25 cellular contexts compared by ENCODE assay signal in genomic region chr15:84871428-84871985, GRCh38. TPM values are rescaled to one million over a fixed set of nuclear protein-coding genes. Genes with fewer than 3 reads are reported as not detected.
DNase-seq lines count a peak whose midpoint lies in the region; ATAC-seq and TF ChIP-seq lines count a peak whose summit lies in the region.
"Had no signal": no experiment of that assay in that cellular context is flagged by ENCODE, and none has a peak within 500 bp of the region (broad histone marks: within the 10 kb centered on the region; RNA-seq: fewer than 3 reads in every experiment).

No MANE protein-coding gene starts in this region.

- CTCF ChIA-PET in WTC11 (lab: Charles Lee), result interaction anchor here (0.5 to 0.6 kb wide), 2 partner anchors 110 to 208 kb away, joined by 3 read pairs; no protein-coding TSS in a partner anchor

- no peak overlapping the region for H3K27ac ChIP-seq in DND-41 (ENCODE audit: low read length)
- H3K27ac ChIP-seq: PC-9, SK-N-MC, spleen, upper lobe of left lung had no signal

- no peak overlapping the region for H3K27ac Mint-ChIP-seq in WTC11
- H3K27ac Mint-ChIP-seq in stimulated activated memory B cell treated with anti-CD40 and anti-IgM and Interleukin-4, amounts not matched to agents 10 μg/mL and 1 μg/mL and 100 μg/mL, for 72 hours, result no peak overlapping the region
- H3K27ac Mint-ChIP-seq: CD8-positive, alpha-beta memory T cell; HFFc6; mesothelial cell of epicardium had no signal

- POLR2A ChIA-PET in WTC11 (lab: Charles Lee), result no interaction called here

- no peak for ATAC-seq in DND-41 (ENCODE audit: insufficient read depth, low read depth)
- peak; percentile 60 for ATAC-seq in WTC11
- ATAC-seq in stimulated activated memory B cell treated with anti-CD40 and anti-IgM and Interleukin-4, amounts not matched to agents 10 μg/mL and 1 μg/mL and 100 μg/mL, for 72 hours, result no peak
- ATAC-seq: activated T-cell treated with anti-CD3 and anti-CD28 coated beads, Interleukin-2, amount 50 U/mL, for 4 hours had no signal

- no peaks in the 10 kb centered on the region for H3K27me3 Mint-ChIP-seq in WTC11 (ENCODE audit: low read depth)
- no peaks in the 10 kb centered on the region for H3K27me3 Mint-ChIP-seq in stimulated activated memory B cell treated with anti-CD40 and anti-IgM and Interleukin-4, amounts not matched to agents 10 μg/mL and 1 μg/mL and 100 μg/mL, for 72 hours
- H3K27me3 Mint-ChIP-seq: CD8-positive, alpha-beta memory T cell had no signal

- DNase-seq in DND-41 (no peak), WTC11 (ENCODE audit: low spot score) (no peak), myocyte (ENCODE audit: low read depth) (peak; percentile 84), ACHN (no peak), GM13976 (ENCODE audit: low spot score) (no peak)
- DNase-seq in activated CD4-positive, alpha-beta T cell treated with anti-CD3 and anti-CD28 coated beads, Interleukin-2, amount 50 U/mL, for 1 hour, result no peak
- DNase-seq: activated CD4-positive, CD25-positive, alpha-beta regulatory T cell; activated CD8-positive, alpha-beta memory T cell treated with anti-CD3 and anti-CD28 coated beads for 24 hours; activated naive CD4-positive, alpha-beta T cell treated with Interleukin-2 at 50 U/mL for 16 hours; activated T-cell treated with anti-CD3 and anti-CD28 coated beads, Interleukin-2, amount 50 U/mL, for 4 hours; anterior cingulate cortex; CD8-positive, alpha-beta memory T cell; erythroblast; HFFc6; MG63; NCI-H2171 treated with DMSO at 0.1 percent for 48 hours; NCI-H69; PC-9; spleen; upper lobe of left lung had no signal

- H2AFZ ChIP-seq in DND-41 (ENCODE audit: low read depth, low read length), result no peak overlapping the region
- H2AFZ ChIP-seq: PC-9 had no signal

- no peaks in the 10 kb centered on the region for H3K9me3 Mint-ChIP-seq in WTC11
- H3K9me3 Mint-ChIP-seq in stimulated activated memory B cell treated with anti-CD40 and anti-IgM and Interleukin-4, amounts not matched to agents 10 μg/mL and 1 μg/mL and 100 μg/mL, for 72 hours, result no peaks in the 10 kb centered on the region
- H3K9me3 Mint-ChIP-seq: activated T-cell treated with anti-CD3 and anti-CD28 coated beads, Interleukin-2, amount 50 U/mL, for 4 hours; CD8-positive, alpha-beta memory T cell; HFFc6; mesothelial cell of epicardium had no signal

- H3K9me3 ChIP-seq in DND-41 (ENCODE audit: insufficient read depth, low read length, severe bottlenecking), result no peaks in the 10 kb centered on the region
- H3K9me3 ChIP-seq: MG63, spleen, upper lobe of left lung had no signal

- TF ChIP-seq CTCF in DND-41 (IDR thresholded peaks at IDR 0.05; ENCODE audit: borderline replicate concordance, extremely low read depth, low read length, poor library complexity, severe bottlenecking) (peak; percentile 3), GM12873 (IDR thresholded peaks at IDR 0.05; ENCODE audit: insufficient read depth, low read depth, low read length, missing control alignments) (peak; percentile 21), WTC11 (IDR thresholded peaks at IDR 0.05) (no peak), GM13976 (IDR thresholded peaks at IDR 0.05; ENCODE audit: borderline replicate concordance, control extremely low read depth, extremely low read depth, insufficient read depth, missing control alignments) (no peak)

- H3K36me3 Mint-ChIP-seq in WTC11, result peaks cover 3% of the 10 kb centered on the region; the same call in 1 of the 2 replicates
- H3K36me3 Mint-ChIP-seq in stimulated activated memory B cell treated with anti-CD40 and anti-IgM and Interleukin-4, amounts not matched to agents 10 μg/mL and 1 μg/mL and 100 μg/mL, for 72 hours, result no peaks in the 10 kb centered on the region
- H3K36me3 Mint-ChIP-seq: CD8-positive, alpha-beta memory T cell had no signal

- no peak overlapping the region for H3K4me3 ChIP-seq in DND-41 (ENCODE audit: low read depth in 1 of 2, low read length in 2 of 2)
- H3K4me3 ChIP-seq: MG63, PC-9, SK-N-MC, spleen, upper lobe of left lung had no signal

- no peak overlapping the region for H3K4me2 ChIP-seq in DND-41 (ENCODE audit: insufficient read depth, low read length)
- H3K4me2 ChIP-seq: PC-9 had no signal

- H3K4me3 Mint-ChIP-seq in WTC11, result no peak overlapping the region
- no peak overlapping the region for H3K4me3 Mint-ChIP-seq in stimulated activated memory B cell treated with anti-CD40 and anti-IgM and Interleukin-4, amounts not matched to agents 10 μg/mL and 1 μg/mL and 100 μg/mL, for 72 hours
- H3K4me3 Mint-ChIP-seq: activated T-cell treated with anti-CD3 and anti-CD28 coated beads, Interleukin-2, amount 50 U/mL, for 4 hours; CD8-positive, alpha-beta memory T cell; HFFc6; mesothelial cell of epicardium had no signal

- H3K4me1 ChIP-seq in DND-41 (ENCODE audit: insufficient read depth, low read length), result no peaks in the 10 kb centered on the region
- H3K4me1 ChIP-seq: spleen had no signal

- in situ Hi-C loops in ACHN (cut with HindIII; ENCODE audit: low pct_ligation_motif_present, low pct_unique_long_range_greater_than_20kb, low sequenced_read_pairs), result no loop called here
- in situ Hi-C loops in GM13976 (cut with MboI; ENCODE audit: low sequenced_read_pairs, unreplicated experiment), result no loop called here

- H4K20me1 ChIP-seq in DND-41 (ENCODE audit: insufficient read depth, low read length), result no peaks in the 10 kb centered on the region

- no peaks in the 10 kb centered on the region for H3K36me3 ChIP-seq in DND-41 (ENCODE audit: insufficient read depth, low read length)
- H3K36me3 ChIP-seq: MG63, spleen, upper lobe of left lung had no signal

- no peaks in the 10 kb centered on the region for H3K79me2 ChIP-seq in DND-41 (ENCODE audit: insufficient read depth, low read length)

- no peaks in the 10 kb centered on the region for H3K27me3 ChIP-seq in DND-41 (ENCODE audit: insufficient read depth, low read length, poor library complexity)
- H3K27me3 ChIP-seq: MG63, spleen, upper lobe of left lung had no signal

- peaks cover 6% of the 10 kb centered on the region; the same call in 1 of the 2 replicates for H3K4me1 Mint-ChIP-seq in WTC11
- H3K4me1 Mint-ChIP-seq in stimulated activated memory B cell treated with anti-CD40 and anti-IgM and Interleukin-4, amounts not matched to agents 10 μg/mL and 1 μg/mL and 100 μg/mL, for 72 hours, result no peaks in the 10 kb centered on the region

- no peak overlapping the region for H3K9ac ChIP-seq in DND-41 (ENCODE audit: low read depth, low read length)

TF ChIP-seq in WTC11, 78 proteins besides CTCF, POLR2A, EP300 and RAD21:
- TF ChIP-seq USF2 (CRISPR knock-in tag; IDR thresholded peaks at IDR 0.05), result no peak
- TF ChIP-seq, protein P1, sequence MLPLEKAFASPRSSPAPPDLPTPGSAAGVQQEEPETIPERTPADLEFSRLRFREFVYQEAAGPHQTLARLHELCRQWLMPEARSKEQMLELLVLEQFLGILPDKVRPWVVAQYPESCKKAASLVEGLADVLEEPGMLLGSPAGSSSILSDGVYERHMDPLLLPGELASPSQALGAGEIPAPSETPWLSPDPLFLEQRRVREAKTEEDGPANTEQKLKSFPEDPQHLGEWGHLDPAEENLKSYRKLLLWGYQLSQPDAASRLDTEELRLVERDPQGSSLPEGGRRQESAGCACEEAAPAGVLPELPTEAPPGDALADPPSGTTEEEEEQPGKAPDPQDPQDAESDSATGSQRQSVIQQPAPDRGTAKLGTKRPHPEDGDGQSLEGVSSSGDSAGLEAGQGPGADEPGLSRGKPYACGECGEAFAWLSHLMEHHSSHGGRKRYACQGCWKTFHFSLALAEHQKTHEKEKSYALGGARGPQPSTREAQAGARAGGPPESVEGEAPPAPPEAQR (CRISPR knock-in tag; IDR thresholded peaks at IDR 0.05), result no peak
- TF ChIP-seq ETV6 (CRISPR knock-in tag; IDR thresholded peaks at IDR 0.05), result no peak
- no peak for TF ChIP-seq MYBL2 (CRISPR knock-in tag; IDR thresholded peaks at IDR 0.05)

RNA-seq across cellular contexts. Expression of gene SLC28A1, which starts 13.0 kb away (rescaled TPM):
- 0.14 to 0.16 TPM in 2 of 3 replicates, not detected in the other for total RNA-seq in WTC11 (2021)
- not detected in 2 replicates for total RNA-seq in myocyte
- 0.18 TPM for polyA plus RNA-seq in myocyte (2012)
- total RNA-seq: activated T-cell treated with anti-CD3 and anti-CD28 coated beads, Interleukin-2, amount 50 U/mL, for 4 hours; CD8-positive, alpha-beta memory T cell; HFFc6; upper lobe of left lung had no signal
- polyA plus RNA-seq: CD8-positive, alpha-beta memory T cell; neural cell had no signal

RNA-seq across cellular contexts. Expression of gene ALPK3, which starts 54.4 kb away (rescaled TPM):
- 16.5 to 23.0 TPM (median 20.9 TPM) in 3 replicates for total RNA-seq in WTC11 (2021)
- total RNA-seq in myocyte, result 172 and 190 TPM in 2 replicates
- polyA plus RNA-seq in myocyte (2012), result 65.6 TPM
- polyA plus RNA-seq: neural cell had no signal

Comparison
In these comparisons a context has a peak if more than half of its experiments do, and no peak if none do; other contexts are left out.
1. CTCF ChIP-seq: peak in DND-41 (single experiment) and GM12873 (single experiment); none in WTC11 (single experiment) and GM13976 (single experiment).